Comparison of ENCODE assay signal across 18 cellular contexts in the genomic region with DNA sequence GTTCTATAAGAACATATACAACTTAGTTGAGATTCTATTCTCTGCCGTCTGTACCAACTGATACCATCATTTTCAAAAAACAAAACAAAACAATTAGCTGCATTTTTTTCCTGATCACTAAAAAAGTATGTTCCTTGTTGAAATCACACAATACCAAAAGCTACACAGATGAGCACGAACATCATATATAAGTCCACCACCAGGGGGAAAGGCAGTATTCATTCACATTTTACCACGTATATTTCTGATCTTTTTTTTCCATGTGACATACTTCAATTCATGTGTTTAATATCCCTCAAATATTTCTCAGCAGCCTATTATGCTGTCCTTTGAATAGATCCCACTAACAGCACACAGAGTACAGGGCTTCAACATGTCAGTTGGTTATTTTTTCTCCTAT. TPM values are rescaled to one million over a fixed set of nuclear protein-coding genes. Genes with fewer than 3 reads are reported as not detected.
DNase-seq lines count a peak whose midpoint lies in the region; ATAC-seq, FAIRE-seq and TF ChIP-seq lines count a peak whose summit lies in the region.
"Had no signal": no experiment of that assay in that cellular context is flagged by ENCODE, and none has a peak within 500 bp of the region (broad histone marks: within the 10 kb centered on the region; RNA-seq: fewer than 3 reads in every experiment).

No MANE protein-coding gene starts in this region.

- no peak for FAIRE-seq in GM19239 (lab: Jason Lieb, UNC)

- peak; percentile 64 for TF ChIP-seq CTCF in neural crest cell (conservative IDR thresholded peaks at IDR 0.05)

- H3K36me3 Mint-ChIP-seq in neural crest cell (ENCODE audit: low read depth): no peaks in the 10 kb centered on the region
- H3K36me3 Mint-ChIP-seq: naive B cell had no signal

- no peaks in the 10 kb centered on the region for H3K4me1 Mint-ChIP-seq in neural crest cell
- H3K4me1 Mint-ChIP-seq: naive B cell had no signal

- ATAC-seq in HG02938 (IDR thresholded peaks at IDR 0.05; ENCODE audit: unreplicated experiment): no peak
- ATAC-seq: Right ventricle myocardium inferior had no signal

- H3K4me3 Mint-ChIP-seq in neural crest cell: no peak overlapping the region
- H3K4me3 Mint-ChIP-seq: activated T-helper 1 cell treated with anti-CD3 and anti-CD28 coated beads, Interleukin-12 subunit alpha, Interleukin-12 subunit beta, Interleukin-2, Interleukin-4 antibody, amounts not matched to agents 30 ng/mL and 10 ng/mL and 1 ng/mL, durations not matched to agents 14 hours and 24 hours and 36 hours; CD4-positive, alpha-beta T cell; naive B cell had no signal

- DNase-seq in COLO829 (ENCODE audit: low spot score) (peak; percentile 20), NAMALWA (ENCODE audit: low spot score) (peak; percentile 63), T47D (ENCODE audit: low read depth in 1 of 2, low spot score in 1 of 2) (peak; percentile 15 to 28), neural crest cell (ENCODE audit: low read depth, low spot score) (no peak), GM19239 (ENCODE audit: insufficient read length, low spot score) (no peak), KBM-7 (no peak), HK-2 (ENCODE audit: unreplicated experiment) (no peak)
- DNase-seq: activated CD4-positive, alpha-beta T cell treated with anti-CD3 and anti-CD28 coated beads, Interleukin-2, amount 50 U/mL, for 4 hours; CD4-positive, alpha-beta T cell; KG1; naive B cell; NCI-H1694 treated with DMSO at 0.1 percent for 48 hours; NCI-H524 treated with DMSO at 0.1 percent for 48 hours; stimulated activated CD4-positive, alpha-beta T cell treated with anti-CD3 and anti-CD28 coated beads, Interleukin-1b, Interleukin-23, amount 100 ng/mL, for 48 hours had no signal

- H3K9me3 Mint-ChIP-seq in neural crest cell: no peaks in the 10 kb centered on the region
- H3K9me3 Mint-ChIP-seq: activated T-helper 1 cell treated with anti-CD3 and anti-CD28 coated beads, Interleukin-12 subunit alpha, Interleukin-12 subunit beta, Interleukin-2, Interleukin-4 antibody, amounts not matched to agents 30 ng/mL and 10 ng/mL and 1 ng/mL, durations not matched to agents 14 hours and 24 hours and 36 hours; CD4-positive, alpha-beta T cell had no signal

- H3K27me3 Mint-ChIP-seq in neural crest cell (ENCODE audit: low read depth): no peaks in the 10 kb centered on the region

- in situ Hi-C loops in T47D (cut with HindIII; ENCODE audit: low pct_unique_long_range_greater_than_20kb, low sequenced_read_pairs) (no loop called here), KBM-7 (cut with MboI; ENCODE audit: low pct_unique_long_range_greater_than_20kb, low sequenced_read_pairs) (no loop called here)

- H3K27ac Mint-ChIP-seq in neural crest cell (ENCODE audit: unreplicated experiment): no peak overlapping the region
- H3K27ac Mint-ChIP-seq: activated T-helper 1 cell treated with anti-CD3 and anti-CD28 coated beads, Interleukin-12 subunit alpha, Interleukin-12 subunit beta, Interleukin-2, Interleukin-4 antibody, amounts not matched to agents 30 ng/mL and 10 ng/mL and 1 ng/mL, durations not matched to agents 14 hours and 24 hours and 36 hours; CD4-positive, alpha-beta T cell; naive B cell had no signal

RNA-seq across cellular contexts. Expression of a gene that starts 40.6 kb away (rescaled TPM):
- total RNA-seq in neural crest cell: 41.6 and 42.5 TPM in 2 replicates
- total RNA-seq: activated T-helper 1 cell treated with anti-CD3 and anti-CD28 coated beads, Interleukin-12 subunit alpha, Interleukin-12 subunit beta, Interleukin-2, Interleukin-4 antibody, amounts not matched to agents 30 ng/mL and 10 ng/mL and 1 ng/mL, durations not matched to agents 14 hours and 24 hours and 36 hours; CD4-positive, alpha-beta T cell; tibial nerve had no signal

Comparison
In these comparisons a context has a peak if more than half of its experiments do, and no peak if none do; other contexts are left out.
1. DNase-seq: peak in COLO829 (single experiment), NAMALWA (single experiment) and T47D (2 of 2); none in neural crest cell (single experiment), GM19239 (single experiment), KBM-7 (single experiment) and HK-2 (single experiment).